In the genomic region with DNA sequence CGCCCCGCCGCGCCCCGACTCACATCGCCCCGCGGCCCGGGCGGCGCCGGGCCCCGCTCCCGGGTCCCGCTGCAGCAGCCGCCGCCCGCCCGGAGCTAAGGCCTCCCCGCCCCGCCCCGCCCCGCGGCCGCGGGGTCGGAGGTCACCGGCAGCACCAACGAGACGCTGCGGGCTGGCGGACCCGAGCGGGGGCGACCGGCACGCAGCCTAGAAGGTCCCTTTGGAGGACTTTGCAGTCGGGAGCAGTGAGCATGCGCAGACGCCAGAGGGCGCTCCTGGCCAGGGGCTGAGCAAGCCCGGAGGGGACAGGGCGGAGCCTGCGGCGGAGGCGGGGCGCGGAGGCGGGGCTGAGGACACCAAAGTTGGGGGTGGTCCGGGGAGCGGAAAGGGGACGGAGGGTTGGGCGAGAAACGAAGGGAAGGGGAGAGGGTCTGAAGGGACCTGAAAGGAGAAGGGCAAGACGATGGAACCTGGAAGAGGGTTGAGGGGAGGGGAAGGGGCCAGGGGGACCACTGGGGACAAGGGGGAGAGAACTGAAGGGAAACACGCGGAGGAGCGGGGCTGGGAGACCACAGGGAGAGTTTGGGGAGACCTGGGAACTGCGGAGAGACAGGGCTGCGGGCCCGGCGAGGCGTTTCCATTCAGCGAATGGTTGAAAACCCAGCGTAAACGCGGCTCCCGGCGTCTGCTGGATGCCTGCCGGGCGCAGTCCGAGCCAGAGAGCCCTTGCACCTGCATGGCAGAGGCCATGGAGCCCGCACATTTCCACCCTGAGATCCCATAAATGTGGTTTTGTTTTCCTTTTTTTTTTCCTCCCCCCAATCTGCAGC, we compare ENCODE assay signal across 8 cellular contexts. TPM values are rescaled to one million over a fixed set of nuclear protein-coding genes. Genes with fewer than 3 reads are reported as not detected.
DNase-seq lines count a peak whose midpoint lies in the region; ATAC-seq lines count a peak whose summit lies in the region.

A gene with protein sequence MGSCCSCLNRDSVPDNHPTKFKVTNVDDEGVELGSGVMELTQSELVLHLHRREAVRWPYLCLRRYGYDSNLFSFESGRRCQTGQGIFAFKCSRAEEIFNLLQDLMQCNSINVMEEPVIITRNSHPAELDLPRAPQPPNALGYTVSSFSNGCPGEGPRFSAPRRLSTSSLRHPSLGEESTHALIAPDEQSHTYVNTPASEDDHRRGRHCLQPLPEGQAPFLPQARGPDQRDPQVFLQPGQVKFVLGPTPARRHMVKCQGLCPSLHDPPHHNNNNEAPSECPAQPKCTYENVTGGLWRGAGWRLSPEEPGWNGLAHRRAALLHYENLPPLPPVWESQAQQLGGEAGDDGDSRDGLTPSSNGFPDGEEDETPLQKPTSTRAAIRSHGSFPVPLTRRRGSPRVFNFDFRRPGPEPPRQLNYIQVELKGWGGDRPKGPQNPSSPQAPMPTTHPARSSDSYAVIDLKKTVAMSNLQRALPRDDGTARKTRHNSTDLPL (minus strand): TSS at position 108 of the 830 bp plus-strand sequence. CDS start 2,913 bp downstream, outside the sequence.

- H3K27me3 Mint-ChIP-seq in IgD-negative memory B cell, result no peaks in the 10 kb centered on the region
- peaks cover 10% of the 10 kb centered on the region for H3K27me3 Mint-ChIP-seq in activated T-cell treated with anti-CD3 and anti-CD28 coated beads, Interleukin-2, amount 50 U/mL, for 24 hours

- H3K9me3 Mint-ChIP-seq in IgD-negative memory B cell, result no peaks in the 10 kb centered on the region
- no peaks in the 10 kb centered on the region for H3K9me3 Mint-ChIP-seq in activated T-cell treated with anti-CD3 and anti-CD28 coated beads, Interleukin-2, amount 50 U/mL, for 24 hours

- H3K4me3 Mint-ChIP-seq in IgD-negative memory B cell, result peak within 1 kb of the TSS; percentile 87 to 96 (median 94)
- peak within 1 kb of the TSS; percentile 89 for H3K4me3 Mint-ChIP-seq in activated T-cell treated with anti-CD3 and anti-CD28 coated beads, Interleukin-2, amount 50 U/mL, for 24 hours

- ATAC-seq in GM21576 (IDR thresholded peaks at IDR 0.05; ENCODE audit: unreplicated experiment) (peak; percentile 87), esophagus mucosa (peak; percentile 91)

- DNase-seq in DMS53 treated with DMSO at 0.1 percent for 48 hours (lab: John Stamatoyannopoulos, UW; ENCODE audit: unreplicated experiment), result peak; percentile 90
- peak; percentile 85 for DNase-seq in OCI-M2 (lab: John Stamatoyannopoulos, UW; ENCODE audit: unreplicated experiment)
- DNase-seq in activated T-cell treated with anti-CD3 and anti-CD28 coated beads, Interleukin-2, amount 50 U/mL, for 24 hours, result peak; percentile 100
- peak; percentile 97 for DNase-seq in myocyte (ENCODE audit: low read depth)
- DNase-seq in stimulated activated CD8-positive, alpha-beta memory T cell treated with anti-CD3 and anti-CD28 coated beads, Interleukin-7, amount 100 ng/mL, for 4 hours (ENCODE audit: low read depth in 2 of 2), result peak; percentile 98

- no peaks in the 10 kb centered on the region for H3K36me3 Mint-ChIP-seq in IgD-negative memory B cell
- peaks cover 20% of the 10 kb centered on the region for H3K36me3 Mint-ChIP-seq in activated T-cell treated with anti-CD3 and anti-CD28 coated beads, Interleukin-2, amount 50 U/mL, for 24 hours (ENCODE audit: low read depth)

- H3K4me1 Mint-ChIP-seq in IgD-negative memory B cell, result peaks cover 13 to 18% (median 16%) of the 10 kb centered on the region in 3 donors
- peaks cover 14% of the 10 kb centered on the region for H3K4me1 Mint-ChIP-seq in activated T-cell treated with anti-CD3 and anti-CD28 coated beads, Interleukin-2, amount 50 U/mL, for 24 hours (ENCODE audit: low read depth)

- H3K27ac Mint-ChIP-seq in IgD-negative memory B cell, result peak within 1 kb of the TSS in 2 of 3 donors; percentile 3 to 48
- peak within 1 kb of the TSS; percentile 84 for H3K27ac Mint-ChIP-seq in activated T-cell treated with anti-CD3 and anti-CD28 coated beads, Interleukin-2, amount 50 U/mL, for 24 hours

RNA-seq across cellular contexts. Expression of the gene that starts here (rescaled TPM):
- 2.9 TPM for polyA plus RNA-seq in IgD-negative memory B cell
- 2.2 TPM for total RNA-seq in esophagus mucosa
- 2.0 and 3.5 TPM in 2 replicates for total RNA-seq in myocyte
- polyA plus RNA-seq in myocyte (2012), result 4.0 TPM

Comparison
In these comparisons a context has a peak if more than half of its experiments do, and no peak if none do; other contexts are left out.
1. Peak in every context shown above with its lines: DNase-seq and ATAC-seq.